ENCODE assay signal across 1 cellular context in the genomic region with DNA sequence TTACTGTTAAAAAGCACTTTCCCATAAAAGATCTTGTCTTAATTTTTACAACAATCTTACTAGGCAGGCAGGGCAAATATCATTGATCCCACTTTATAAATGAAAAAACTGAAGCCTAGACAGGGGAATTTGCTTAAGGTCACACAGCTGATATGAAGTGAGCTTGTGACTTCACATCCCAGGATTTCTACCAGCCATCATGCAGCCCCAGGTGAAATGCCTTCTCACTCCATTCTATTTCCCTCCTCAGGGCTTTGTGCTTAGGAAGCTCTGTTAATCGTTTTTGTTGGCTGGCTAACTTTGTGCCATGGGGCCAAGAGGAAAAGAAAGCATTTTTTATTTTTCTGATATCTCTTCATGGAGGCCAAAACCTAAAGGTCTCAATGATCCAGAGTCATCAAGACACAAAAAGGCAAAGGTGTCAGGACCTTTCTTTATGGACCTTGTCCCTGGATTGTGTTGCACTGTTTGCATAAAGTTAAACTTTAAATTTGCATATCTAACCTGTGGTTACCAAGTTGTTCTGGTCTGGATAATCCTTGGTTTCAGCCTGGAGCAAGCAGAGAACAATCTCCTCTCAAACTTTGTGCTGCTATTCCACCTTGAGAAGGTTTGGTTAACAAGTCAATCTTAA.
TF ChIP-seq lines count a peak whose summit lies in the region.

No MANE protein-coding gene starts in this region.

TF ChIP-seq in WTC11, 78 proteins besides CTCF, POLR2A, EP300 and RAD21:
- TF ChIP-seq ZNF263 (CRISPR knock-in tag; IDR thresholded peaks at IDR 0.05; ENCODE audit: low read depth) = no peak
- TF ChIP-seq, protein P1, sequence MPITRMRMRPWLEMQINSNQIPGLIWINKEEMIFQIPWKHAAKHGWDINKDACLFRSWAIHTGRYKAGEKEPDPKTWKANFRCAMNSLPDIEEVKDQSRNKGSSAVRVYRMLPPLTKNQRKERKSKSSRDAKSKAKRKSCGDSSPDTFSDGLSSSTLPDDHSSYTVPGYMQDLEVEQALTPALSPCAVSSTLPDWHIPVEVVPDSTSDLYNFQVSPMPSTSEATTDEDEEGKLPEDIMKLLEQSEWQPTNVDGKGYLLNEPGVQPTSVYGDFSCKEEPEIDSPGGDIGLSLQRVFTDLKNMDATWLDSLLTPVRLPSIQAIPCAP (CRISPR knock-in tag; IDR thresholded peaks at IDR 0.05) = no peak
- TF ChIP-seq NR3C1 (CRISPR knock-in tag; conservative IDR thresholded peaks at IDR 0.05; ENCODE audit: low read depth) = no peak
- TF ChIP-seq NFATC4 (CRISPR knock-in tag; IDR thresholded peaks at IDR 0.05) = no peak
- TF ChIP-seq, protein P2, sequence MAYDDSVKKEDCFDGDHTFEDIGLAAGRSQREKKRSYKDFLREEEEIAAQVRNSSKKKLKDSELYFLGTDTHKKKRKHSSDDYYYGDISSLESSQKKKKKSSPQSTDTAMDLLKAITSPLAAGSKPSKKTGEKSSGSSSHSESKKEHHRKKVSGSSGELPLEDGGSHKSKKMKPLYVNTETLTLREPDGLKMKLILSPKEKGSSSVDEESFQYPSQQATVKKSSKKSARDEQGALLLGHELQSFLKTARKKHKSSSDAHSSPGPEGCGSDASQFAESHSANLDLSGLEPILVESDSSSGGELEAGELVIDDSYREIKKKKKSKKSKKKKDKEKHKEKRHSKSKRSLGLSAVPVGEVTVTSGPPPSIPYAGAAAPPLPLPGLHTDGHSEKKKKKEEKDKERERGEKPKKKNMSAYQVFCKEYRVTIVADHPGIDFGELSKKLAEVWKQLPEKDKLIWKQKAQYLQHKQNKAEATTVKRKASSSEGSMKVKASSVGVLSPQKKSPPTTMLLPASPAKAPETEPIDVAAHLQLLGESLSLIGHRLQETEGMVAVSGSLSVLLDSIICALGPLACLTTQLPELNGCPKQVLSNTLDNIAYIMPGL (CRISPR knock-in tag; IDR thresholded peaks at IDR 0.05) = no peak
- TF ChIP-seq, protein P3, sequence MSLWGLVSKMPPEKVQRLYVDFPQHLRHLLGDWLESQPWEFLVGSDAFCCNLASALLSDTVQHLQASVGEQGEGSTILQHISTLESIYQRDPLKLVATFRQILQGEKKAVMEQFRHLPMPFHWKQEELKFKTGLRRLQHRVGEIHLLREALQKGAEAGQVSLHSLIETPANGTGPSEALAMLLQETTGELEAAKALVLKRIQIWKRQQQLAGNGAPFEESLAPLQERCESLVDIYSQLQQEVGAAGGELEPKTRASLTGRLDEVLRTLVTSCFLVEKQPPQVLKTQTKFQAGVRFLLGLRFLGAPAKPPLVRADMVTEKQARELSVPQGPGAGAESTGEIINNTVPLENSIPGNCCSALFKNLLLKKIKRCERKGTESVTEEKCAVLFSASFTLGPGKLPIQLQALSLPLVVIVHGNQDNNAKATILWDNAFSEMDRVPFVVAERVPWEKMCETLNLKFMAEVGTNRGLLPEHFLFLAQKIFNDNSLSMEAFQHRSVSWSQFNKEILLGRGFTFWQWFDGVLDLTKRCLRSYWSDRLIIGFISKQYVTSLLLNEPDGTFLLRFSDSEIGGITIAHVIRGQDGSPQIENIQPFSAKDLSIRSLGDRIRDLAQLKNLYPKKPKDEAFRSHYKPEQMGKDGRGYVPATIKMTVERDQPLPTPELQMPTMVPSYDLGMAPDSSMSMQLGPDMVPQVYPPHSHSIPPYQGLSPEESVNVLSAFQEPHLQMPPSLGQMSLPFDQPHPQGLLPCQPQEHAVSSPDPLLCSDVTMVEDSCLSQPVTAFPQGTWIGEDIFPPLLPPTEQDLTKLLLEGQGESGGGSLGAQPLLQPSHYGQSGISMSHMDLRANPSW (CRISPR knock-in tag; conservative IDR thresholded peaks at IDR 0.05; ENCODE audit: low read depth) = no peak
- no peak for TF ChIP-seq ETV6 (CRISPR knock-in tag; IDR thresholded peaks at IDR 0.05)
- TF ChIP-seq ESRRA (CRISPR knock-in tag; IDR thresholded peaks at IDR 0.05; ENCODE audit: borderline replicate concordance) = no peak
- TF ChIP-seq, protein P4, sequence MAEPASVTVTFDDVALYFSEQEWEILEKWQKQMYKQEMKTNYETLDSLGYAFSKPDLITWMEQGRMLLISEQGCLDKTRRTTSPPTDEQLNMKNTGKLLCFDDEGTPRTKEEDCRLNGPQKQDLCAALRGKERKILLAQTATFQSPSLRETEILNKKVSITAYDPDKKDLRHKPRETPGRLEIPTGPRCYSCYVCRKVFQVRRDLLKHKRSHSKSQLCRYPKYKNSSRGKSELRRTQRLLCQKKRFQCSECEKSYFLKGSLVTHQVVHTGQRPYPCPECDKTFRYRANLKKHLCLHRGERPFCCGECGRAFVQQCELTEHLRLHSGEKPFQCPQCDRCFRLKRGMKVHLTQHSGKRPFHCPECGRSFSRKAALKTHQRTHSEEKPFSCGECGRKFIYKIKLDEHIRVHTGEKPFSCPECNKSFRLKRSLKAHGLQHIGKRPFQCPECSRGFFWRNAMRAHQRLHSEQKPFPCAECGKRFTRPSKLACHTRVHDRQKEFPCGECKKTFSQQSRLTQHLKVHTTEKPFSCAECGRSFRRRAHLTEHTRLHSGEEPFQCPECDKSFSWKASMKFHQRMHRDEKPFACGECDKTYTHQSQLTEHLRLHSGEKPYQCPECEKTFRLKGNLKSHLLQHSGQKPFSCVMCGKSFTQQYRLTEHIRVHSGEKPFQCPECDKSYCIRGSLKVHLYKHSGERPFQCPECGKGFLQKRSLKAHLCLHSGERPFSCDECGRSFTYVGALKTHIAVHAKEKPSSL (CRISPR knock-in tag; conservative IDR thresholded peaks at IDR 0.05) = no peak
- TF ChIP-seq TEAD1 (CRISPR knock-in tag; IDR thresholded peaks at IDR 0.05) = no peak
- TF ChIP-seq SMAD4 (CRISPR knock-in tag; IDR thresholded peaks at IDR 0.05) = no peak
- TF ChIP-seq, protein P5, sequence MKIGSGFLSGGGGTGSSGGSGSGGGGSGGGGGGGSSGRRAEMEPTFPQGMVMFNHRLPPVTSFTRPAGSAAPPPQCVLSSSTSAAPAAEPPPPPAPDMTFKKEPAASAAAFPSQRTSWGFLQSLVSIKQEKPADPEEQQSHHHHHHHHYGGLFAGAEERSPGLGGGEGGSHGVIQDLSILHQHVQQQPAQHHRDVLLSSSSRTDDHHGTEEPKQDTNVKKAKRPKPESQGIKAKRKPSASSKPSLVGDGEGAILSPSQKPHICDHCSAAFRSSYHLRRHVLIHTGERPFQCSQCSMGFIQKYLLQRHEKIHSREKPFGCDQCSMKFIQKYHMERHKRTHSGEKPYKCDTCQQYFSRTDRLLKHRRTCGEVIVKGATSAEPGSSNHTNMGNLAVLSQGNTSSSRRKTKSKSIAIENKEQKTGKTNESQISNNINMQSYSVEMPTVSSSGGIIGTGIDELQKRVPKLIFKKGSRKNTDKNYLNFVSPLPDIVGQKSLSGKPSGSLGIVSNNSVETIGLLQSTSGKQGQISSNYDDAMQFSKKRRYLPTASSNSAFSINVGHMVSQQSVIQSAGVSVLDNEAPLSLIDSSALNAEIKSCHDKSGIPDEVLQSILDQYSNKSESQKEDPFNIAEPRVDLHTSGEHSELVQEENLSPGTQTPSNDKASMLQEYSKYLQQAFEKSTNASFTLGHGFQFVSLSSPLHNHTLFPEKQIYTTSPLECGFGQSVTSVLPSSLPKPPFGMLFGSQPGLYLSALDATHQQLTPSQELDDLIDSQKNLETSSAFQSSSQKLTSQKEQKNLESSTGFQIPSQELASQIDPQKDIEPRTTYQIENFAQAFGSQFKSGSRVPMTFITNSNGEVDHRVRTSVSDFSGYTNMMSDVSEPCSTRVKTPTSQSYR (CRISPR knock-in tag; IDR thresholded peaks at IDR 0.05) = no peak
- TF ChIP-seq ZNF232 (CRISPR knock-in tag; IDR thresholded peaks at IDR 0.05) = no peak
- no peak for TF ChIP-seq IRF2 (CRISPR knock-in tag; IDR thresholded peaks at IDR 0.05; ENCODE audit: borderline replicate concordance, low read depth)
- TF ChIP-seq ZNF671 (CRISPR knock-in tag; IDR thresholded peaks at IDR 0.05) = no peak
TF ChIP-seq in WTC11: peak in this region for 0.
